In genomic region chr1:109198043-109198695, GRCh38 we compare ENCODE assay signal across 1 cellular context.
TF ChIP-seq lines count a peak whose summit lies in the region.

No MANE protein-coding gene starts in this region.

TF ChIP-seq in K562, 482 proteins besides CTCF, POLR2A, EP300 and RAD21 (continued from another document and continues in another):
- TF ChIP-seq E2F1 (CRISPR knock-in tag; IDR thresholded peaks at IDR 0.05): no peak
- TF ChIP-seq ZNF175 (CRISPR knock-in tag; IDR thresholded peaks at IDR 0.05; ENCODE audit: low read depth): no peak
- TF ChIP-seq THAP12 (CRISPR knock-in tag; IDR thresholded peaks at IDR 0.05): no peak
- no peak for TF ChIP-seq CHCHD3 (CRISPR knock-in tag; IDR thresholded peaks at IDR 0.05)
- no peak for TF ChIP-seq ZC3H11A (IDR thresholded peaks at IDR 0.05; ENCODE audit: low read depth, low read length)
- no peak for TF ChIP-seq NR1H2 (CRISPR knock-in tag; IDR thresholded peaks at IDR 0.05)
- TF ChIP-seq, protein P1, sequence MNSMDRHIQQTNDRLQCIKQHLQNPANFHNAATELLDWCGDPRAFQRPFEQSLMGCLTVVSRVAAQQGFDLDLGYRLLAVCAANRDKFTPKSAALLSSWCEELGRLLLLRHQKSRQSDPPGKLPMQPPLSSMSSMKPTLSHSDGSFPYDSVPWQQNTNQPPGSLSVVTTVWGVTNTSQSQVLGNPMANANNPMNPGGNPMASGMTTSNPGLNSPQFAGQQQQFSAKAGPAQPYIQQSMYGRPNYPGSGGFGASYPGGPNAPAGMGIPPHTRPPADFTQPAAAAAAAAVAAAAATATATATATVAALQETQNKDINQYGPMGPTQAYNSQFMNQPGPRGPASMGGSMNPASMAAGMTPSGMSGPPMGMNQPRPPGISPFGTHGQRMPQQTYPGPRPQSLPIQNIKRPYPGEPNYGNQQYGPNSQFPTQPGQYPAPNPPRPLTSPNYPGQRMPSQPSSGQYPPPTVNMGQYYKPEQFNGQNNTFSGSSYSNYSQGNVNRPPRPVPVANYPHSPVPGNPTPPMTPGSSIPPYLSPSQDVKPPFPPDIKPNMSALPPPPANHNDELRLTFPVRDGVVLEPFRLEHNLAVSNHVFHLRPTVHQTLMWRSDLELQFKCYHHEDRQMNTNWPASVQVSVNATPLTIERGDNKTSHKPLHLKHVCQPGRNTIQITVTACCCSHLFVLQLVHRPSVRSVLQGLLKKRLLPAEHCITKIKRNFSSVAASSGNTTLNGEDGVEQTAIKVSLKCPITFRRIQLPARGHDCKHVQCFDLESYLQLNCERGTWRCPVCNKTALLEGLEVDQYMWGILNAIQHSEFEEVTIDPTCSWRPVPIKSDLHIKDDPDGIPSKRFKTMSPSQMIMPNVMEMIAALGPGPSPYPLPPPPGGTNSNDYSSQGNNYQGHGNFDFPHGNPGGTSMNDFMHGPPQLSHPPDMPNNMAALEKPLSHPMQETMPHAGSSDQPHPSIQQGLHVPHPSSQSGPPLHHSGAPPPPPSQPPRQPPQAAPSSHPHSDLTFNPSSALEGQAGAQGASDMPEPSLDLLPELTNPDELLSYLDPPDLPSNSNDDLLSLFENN (IDR thresholded peaks at IDR 0.05; ENCODE audit: low read depth in 2 of 2, low read length in 2 of 2): 0 out of 4 replicates have a peak, but pooled peaks of 1 of the 2 experiments have one; percentile 55
- TF ChIP-seq MYBL2 (IDR thresholded peaks at IDR 0.05; ENCODE audit: low read depth): no peak
- TF ChIP-seq MYBL2 (CRISPR knock-in tag; IDR thresholded peaks at IDR 0.05; ENCODE audit: borderline replicate concordance): no peak
- no peak for TF ChIP-seq ZNF324 (CRISPR knock-in tag; IDR thresholded peaks at IDR 0.05)
- no peak for TF ChIP-seq ZNF444 (CRISPR knock-in tag; IDR thresholded peaks at IDR 0.05)
- TF ChIP-seq SFPQ (IDR thresholded peaks at IDR 0.05; ENCODE audit: low read depth, low read length): no peak
- TF ChIP-seq NELFE (IDR thresholded peaks at IDR 0.05; ENCODE audit: insufficient read depth, insufficient read length): no peak
- TF ChIP-seq E2F3 (CRISPR knock-in tag; IDR thresholded peaks at IDR 0.05): no peak
- TF ChIP-seq ZNF511 (CRISPR knock-in tag; IDR thresholded peaks at IDR 0.05): no peak
- TF ChIP-seq EP400 (IDR thresholded peaks at IDR 0.05): no peak
- no peak for TF ChIP-seq TRIM28 (IDR thresholded peaks at IDR 0.05)
- TF ChIP-seq SAFB2 (IDR thresholded peaks at IDR 0.05; ENCODE audit: borderline replicate concordance, low read depth, low read length, severe bottlenecking): no peak
- no peak for TF ChIP-seq ZBTB34 (CRISPR knock-in tag; IDR thresholded peaks at IDR 0.05)
- 0 out of 2 replicates have a peak, but pooled peaks have one; percentile 0 for TF ChIP-seq ZNF740 (CRISPR knock-in tag; IDR thresholded peaks at IDR 0.05)
- TF ChIP-seq ZNF740 (tag; IDR thresholded peaks at IDR 0.05): no peak
- TF ChIP-seq NCOA6 (IDR thresholded peaks at IDR 0.05): no peak
- no peak for TF ChIP-seq SUPT5H (IDR thresholded peaks at IDR 0.05)
- TF ChIP-seq ZNF165 (CRISPR knock-in tag; IDR thresholded peaks at IDR 0.05; ENCODE audit: borderline replicate concordance): no peak
- TF ChIP-seq, protein P2, sequence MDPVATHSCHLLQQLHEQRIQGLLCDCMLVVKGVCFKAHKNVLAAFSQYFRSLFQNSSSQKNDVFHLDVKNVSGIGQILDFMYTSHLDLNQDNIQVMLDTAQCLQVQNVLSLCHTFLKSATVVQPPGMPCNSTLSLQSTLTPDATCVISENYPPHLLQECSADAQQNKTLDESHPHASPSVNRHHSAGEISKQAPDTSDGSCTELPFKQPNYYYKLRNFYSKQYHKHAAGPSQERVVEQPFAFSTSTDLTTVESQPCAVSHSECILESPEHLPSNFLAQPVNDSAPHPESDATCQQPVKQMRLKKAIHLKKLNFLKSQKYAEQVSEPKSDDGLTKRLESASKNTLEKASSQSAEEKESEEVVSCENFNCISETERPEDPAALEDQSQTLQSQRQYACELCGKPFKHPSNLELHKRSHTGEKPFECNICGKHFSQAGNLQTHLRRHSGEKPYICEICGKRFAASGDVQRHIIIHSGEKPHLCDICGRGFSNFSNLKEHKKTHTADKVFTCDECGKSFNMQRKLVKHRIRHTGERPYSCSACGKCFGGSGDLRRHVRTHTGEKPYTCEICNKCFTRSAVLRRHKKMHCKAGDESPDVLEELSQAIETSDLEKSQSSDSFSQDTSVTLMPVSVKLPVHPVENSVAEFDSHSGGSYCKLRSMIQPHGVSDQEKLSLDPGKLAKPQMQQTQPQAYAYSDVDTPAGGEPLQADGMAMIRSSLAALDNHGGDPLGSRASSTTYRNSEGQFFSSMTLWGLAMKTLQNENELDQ (CRISPR knock-in tag; IDR thresholded peaks at IDR 0.05; ENCODE audit: borderline replicate concordance): no peak
- TF ChIP-seq, protein P3, sequence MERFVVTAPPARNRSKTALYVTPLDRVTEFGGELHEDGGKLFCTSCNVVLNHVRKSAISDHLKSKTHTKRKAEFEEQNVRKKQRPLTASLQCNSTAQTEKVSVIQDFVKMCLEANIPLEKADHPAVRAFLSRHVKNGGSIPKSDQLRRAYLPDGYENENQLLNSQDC (CRISPR knock-in tag; IDR thresholded peaks at IDR 0.05): no peak
- no peak for TF ChIP-seq GABPB1 (CRISPR knock-in tag; IDR thresholded peaks at IDR 0.05)
- TF ChIP-seq TEAD2 (tag; IDR thresholded peaks at IDR 0.05): no peak
- no peak for TF ChIP-seq ZSCAN32 (CRISPR knock-in tag; IDR thresholded peaks at IDR 0.05)
- no peak for TF ChIP-seq SMAD2 (IDR thresholded peaks at IDR 0.05; ENCODE audit: low read depth, low read length)
- TF ChIP-seq CCNT2 (IDR thresholded peaks at IDR 0.05; ENCODE audit: borderline replicate concordance, extremely low read depth, insufficient read length, low read depth, low read length): peak; percentile 77
- TF ChIP-seq, protein P4, sequence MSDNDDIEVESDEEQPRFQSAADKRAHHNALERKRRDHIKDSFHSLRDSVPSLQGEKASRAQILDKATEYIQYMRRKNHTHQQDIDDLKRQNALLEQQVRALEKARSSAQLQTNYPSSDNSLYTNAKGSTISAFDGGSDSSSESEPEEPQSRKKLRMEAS (CRISPR knock-in tag; IDR thresholded peaks at IDR 0.05): peak; percentile 13
- no peak for TF ChIP-seq MYNN (IDR thresholded peaks at IDR 0.05)
- no peak for TF ChIP-seq MYNN (CRISPR knock-in tag; IDR thresholded peaks at IDR 0.05)
- TF ChIP-seq KDM5B (IDR thresholded peaks at IDR 0.05; ENCODE audit: insufficient replicate concordance, low read depth, low read length): no peak
- TF ChIP-seq HMG20A (CRISPR knock-in tag; conservative IDR thresholded peaks at IDR 0.05): no peak
- no peak for TF ChIP-seq ZNF354B (CRISPR knock-in tag; IDR thresholded peaks at IDR 0.05)
- TF ChIP-seq NR0B1 (IDR thresholded peaks at IDR 0.05; ENCODE audit: partially characterized antibody): no peak
- TF ChIP-seq, protein P5, sequence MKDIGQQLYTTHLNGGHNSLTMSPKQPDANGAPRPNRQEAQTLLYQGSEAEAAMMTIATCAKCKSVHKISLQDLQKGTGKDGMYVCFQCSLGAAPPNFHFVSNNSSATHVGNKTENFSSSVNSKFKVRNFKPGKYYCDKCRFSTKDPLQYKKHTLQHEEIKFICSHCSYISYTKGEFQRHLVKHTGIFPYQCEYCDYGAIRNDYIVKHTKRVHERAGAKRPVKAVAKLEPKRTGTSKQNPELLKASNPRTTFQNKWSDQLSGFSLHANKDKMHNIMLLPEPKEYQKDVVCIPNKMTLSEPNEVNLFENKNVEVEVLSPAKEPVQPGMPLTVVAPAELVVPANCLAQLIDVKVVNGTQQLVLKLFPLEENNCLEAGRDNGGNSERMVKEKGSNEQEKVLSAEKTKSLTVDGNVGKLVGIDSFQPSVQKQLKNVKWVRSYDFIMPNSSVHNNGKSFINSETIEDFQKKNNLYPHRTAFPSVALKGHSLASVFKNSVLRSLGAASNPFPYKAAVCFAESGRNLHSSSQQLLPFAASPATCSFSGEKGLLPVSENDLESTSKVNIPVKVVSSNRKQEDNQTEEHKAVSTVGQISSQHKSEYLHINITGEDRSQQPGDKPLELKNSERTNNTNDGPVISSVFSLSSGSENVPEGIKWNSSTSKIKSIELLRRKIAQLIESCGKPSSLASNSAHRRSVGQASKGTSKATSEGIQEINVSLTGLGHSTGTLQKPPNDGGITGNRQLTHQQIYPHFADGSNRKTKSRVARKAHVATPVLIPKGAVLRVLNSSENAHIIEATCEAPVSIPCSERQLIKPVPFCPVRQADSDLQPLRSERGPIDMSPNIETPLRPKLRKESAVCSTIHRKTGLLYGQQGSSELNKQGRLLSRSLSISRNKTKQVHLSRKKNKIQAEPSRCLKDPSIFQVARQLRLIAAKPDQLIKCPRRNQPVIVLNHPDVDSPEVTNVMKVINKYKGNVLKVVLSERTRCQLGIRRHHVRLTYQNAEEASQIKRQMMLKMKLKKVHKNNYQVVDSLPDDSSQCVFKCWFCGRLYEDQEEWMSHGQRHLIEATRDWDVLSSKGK (CRISPR knock-in tag; IDR thresholded peaks at IDR 0.05): no peak
- TF ChIP-seq CTBP1 (IDR thresholded peaks at IDR 0.05; ENCODE audit: borderline replicate concordance): peak; percentile 90
